1 cellular context compared by ENCODE assay signal in genomic region chr7:142799483-142799882, GRCh38.
TF ChIP-seq lines count a peak whose summit lies in the region.

No MANE protein-coding gene starts in this region.

TF ChIP-seq in SK-N-SH, 30 proteins besides CTCF, POLR2A, EP300 and RAD21 (continued from another document):
- TF ChIP-seq USF2 (IDR thresholded peaks at IDR 0.05; ENCODE audit: borderline replicate concordance, low read depth, low read length) (no peak), EZH2phosphoT487 (IDR thresholded peaks at IDR 0.05; ENCODE audit: borderline replicate concordance, low read depth) (no peak), FOXJ3 (CRISPR knock-in tag; IDR thresholded peaks at IDR 0.05) (no peak), FOXM1 (IDR thresholded peaks at IDR 0.05; ENCODE audit: low read depth) (no peak), YY1 (IDR thresholded peaks at IDR 0.05; ENCODE audit: low read depth) (no peak), SMC3 (IDR thresholded peaks at IDR 0.05; ENCODE audit: low read depth, low read length) (no peak), GABPA (IDR thresholded peaks at IDR 0.05; ENCODE audit: low read depth) (no peak), TAF1 (IDR thresholded peaks at IDR 0.05; ENCODE audit: borderline replicate concordance, low read depth, low read length) (no peak)
- TF ChIP-seq, protein P1, sequence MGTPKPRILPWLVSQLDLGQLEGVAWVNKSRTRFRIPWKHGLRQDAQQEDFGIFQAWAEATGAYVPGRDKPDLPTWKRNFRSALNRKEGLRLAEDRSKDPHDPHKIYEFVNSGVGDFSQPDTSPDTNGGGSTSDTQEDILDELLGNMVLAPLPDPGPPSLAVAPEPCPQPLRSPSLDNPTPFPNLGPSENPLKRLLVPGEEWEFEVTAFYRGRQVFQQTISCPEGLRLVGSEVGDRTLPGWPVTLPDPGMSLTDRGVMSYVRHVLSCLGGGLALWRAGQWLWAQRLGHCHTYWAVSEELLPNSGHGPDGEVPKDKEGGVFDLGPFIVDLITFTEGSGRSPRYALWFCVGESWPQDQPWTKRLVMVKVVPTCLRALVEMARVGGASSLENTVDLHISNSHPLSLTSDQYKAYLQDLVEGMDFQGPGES (IDR thresholded peaks at IDR 0.05; ENCODE audit: low read depth, low read length), result no peak
